Comparison of ENCODE assay signal across 23 cellular contexts in genomic region chr1:228772516-228773212, GRCh38. TPM values are rescaled to one million over a fixed set of nuclear protein-coding genes. Genes with fewer than 3 reads are reported as not detected.
DNase-seq lines count a peak whose midpoint lies in the region; ATAC-seq and TF ChIP-seq lines count a peak whose summit lies in the region.
"Had no signal": no experiment of that assay in that cellular context is flagged by ENCODE, and none has a peak within 500 bp of the region (broad histone marks: within the 10 kb centered on the region; RNA-seq: fewer than 3 reads in every experiment).

No MANE protein-coding gene starts in this region.

- H3K27me3 ChIP-seq in neuronal stem cell (ENCODE audit: control insufficient read depth in 3 of 3, insufficient read depth in 3 of 3, low read depth in 1 of 3, low read length in 3 of 3) (peaks cover 0 to 4% (median 0%) of the 10 kb centered on the region in 3 experiments), left ventricle myocardium inferior (ENCODE audit: low read depth) (peaks cover 53% of the 10 kb centered on the region)
- H3K27me3 ChIP-seq: MG63, SJCRH30 had no signal

- peak; percentile 91 for ATAC-seq in effector memory CD8-positive, alpha-beta T cell (replicated peaks)
- no peak for ATAC-seq in HG03469 (IDR thresholded peaks at IDR 0.05; ENCODE audit: unreplicated experiment)
- ATAC-seq: HepG2, Right ventricle myocardium inferior, SK-N-SH treated with all-trans-retinoic acid at 6 μM for 48 hours had no signal

- DNase-seq in NCI-H2227 (lab: John Stamatoyannopoulos, UW; ENCODE audit: unreplicated experiment) (peak; percentile 12), NCI-H2227 treated with DMSO at 0.1 percent for 48 hours (lab: John Stamatoyannopoulos, UW) (no peak), neuronal stem cell (ENCODE audit: low spot score) (no peak), hypothalamus (lab: John Stamatoyannopoulos, UW) (no peak), left ventricle myocardium inferior (no peak)
- DNase-seq in effector memory CD8-positive, alpha-beta T cell: no peak
- DNase-seq: Caco-2; CD4-positive, alpha-beta T cell; DMS 273 treated with DMSO at 0.1 percent for 48 hours; DND-41; KBM-7; MG63; NCI-H1105 treated with DMSO at 0.1 percent for 48 hours; NCI-H2029; NCI-H524; NCI-H748 treated with DMSO at 0.1 percent for 48 hours; PC-9; SJCRH30 had no signal

- no peak overlapping the region for H3K4me2 ChIP-seq in neuronal stem cell (ENCODE audit: insufficient read depth, low read length, poor library complexity, severe bottlenecking)
- H3K4me2 ChIP-seq: PC-9 had no signal

- POLR2A ChIA-PET in HEK293 (lab: Yijun Ruan, JAX): no interaction called here

- H2BK120ac ChIP-seq in neuronal stem cell (ENCODE audit: low read depth, low read length): no peak overlapping the region

- no peak overlapping the region for H2BK15ac ChIP-seq in neuronal stem cell (ENCODE audit: low read length)

- peak overlapping the region; percentile 84 for H3K18ac ChIP-seq in neuronal stem cell (ENCODE audit: low read length)

- H3K4me3 Mint-ChIP-seq in effector memory CD8-positive, alpha-beta T cell: peak overlapping the region; percentile 24 to 58
- H3K4me3 Mint-ChIP-seq: CD4-positive, alpha-beta T cell had no signal

- H3K27ac ChIP-seq in HEK293 (ENCODE audit: extremely low read depth, low read depth, low read length) (no peak overlapping the region), neuronal stem cell (replicated peaks; ENCODE audit: low read length) (no peak overlapping the region), left ventricle myocardium inferior (replicated peaks) (no peak overlapping the region)
- H3K27ac ChIP-seq: PC-9, SJCRH30 had no signal

- no peak overlapping the region for H3K4me3 ChIP-seq in HEK293 (ENCODE audit: low read depth, low read length)
- no peak overlapping the region for H3K4me3 ChIP-seq in neuronal stem cell (ENCODE audit: low read length in 2 of 2)
- no peak overlapping the region for H3K4me3 ChIP-seq in left ventricle myocardium inferior
- H3K4me3 ChIP-seq: MG63, PC-9, SJCRH30 had no signal

- no peak overlapping the region for H2BK12ac ChIP-seq in neuronal stem cell (ENCODE audit: low read length)

- peaks cover 0 to under 1% of the 10 kb centered on the region in 2 donors for H3K9me3 Mint-ChIP-seq in effector memory CD8-positive, alpha-beta T cell
- H3K9me3 Mint-ChIP-seq: CD4-positive, alpha-beta T cell had no signal

- peaks cover 7% of the 10 kb centered on the region for H3K36me3 Mint-ChIP-seq in effector memory CD8-positive, alpha-beta T cell (ENCODE audit: insufficient read depth)

- no peak overlapping the region for H4K91ac ChIP-seq in neuronal stem cell (ENCODE audit: low read depth, low read length, poor library complexity)

- no peak overlapping the region for H4K8ac ChIP-seq in neuronal stem cell (ENCODE audit: low read depth, low read length)

- H2AK5ac ChIP-seq in neuronal stem cell (ENCODE audit: low read depth, low read length): no peak overlapping the region

- H3K9me3 ChIP-seq in HEK293 (ENCODE audit: control insufficient read depth, insufficient read depth, low read depth, low read length) (no peaks in the 10 kb centered on the region), neuronal stem cell (replicated peaks in 1 of 2; ENCODE audit: control insufficient read depth in 2 of 2, insufficient read depth in 1 of 2, low read depth in 1 of 2, low read length in 2 of 2) (no peaks in the 10 kb centered on the region), left ventricle myocardium inferior (replicated peaks) (no peaks in the 10 kb centered on the region)
- H3K9me3 ChIP-seq: Caco-2, MG63, SJCRH30 had no signal

- H3K23ac ChIP-seq in neuronal stem cell (ENCODE audit: low read depth, low read length, poor library complexity): no peak overlapping the region

- peak overlapping the region; percentile 89 to 91 for H3K27ac Mint-ChIP-seq in effector memory CD8-positive, alpha-beta T cell
- H3K27ac Mint-ChIP-seq: CD4-positive, alpha-beta T cell had no signal

- H3K27me3 Mint-ChIP-seq in effector memory CD8-positive, alpha-beta T cell: no peaks in the 10 kb centered on the region
- H3K27me3 Mint-ChIP-seq: CD4-positive, alpha-beta T cell had no signal

- WGBS in neuronal stem cell (ENCODE audit: extremely low coverage in 2 of 2, insufficient read length in 2 of 2, insufficient replicate concordance in 1 of 2), 2 donors: 100% methylated on average over 1 of the region's 4 CpGs; no CpG with 5 or more reads in 1 of the 2 donors

- TF ChIP-seq CTCF in HEK293 (tag by site-specific recombination; IDR thresholded peaks at IDR 0.05) (no peak), left ventricle myocardium inferior (IDR thresholded peaks at IDR 0.05; ENCODE audit: borderline replicate concordance) (no peak)

- no peak overlapping the region for H3K14ac ChIP-seq in neuronal stem cell (ENCODE audit: low read length)

- H3K36me3 ChIP-seq in HEK293 (ENCODE audit: control insufficient read depth in 2 of 2, insufficient read depth in 1 of 2, low read length in 2 of 2): no peaks in the 10 kb centered on the region
- H3K36me3 ChIP-seq in neuronal stem cell (replicated peaks in 1 of 2; ENCODE audit: control insufficient read depth in 2 of 2, insufficient read depth in 2 of 2, low read length in 2 of 2): no peaks in the 10 kb centered on the region
- H3K36me3 ChIP-seq in left ventricle myocardium inferior: no peaks in the 10 kb centered on the region
- H3K36me3 ChIP-seq: MG63, SJCRH30 had no signal

- no peak overlapping the region for H3K9ac ChIP-seq in neuronal stem cell (ENCODE audit: low read depth, low read length, poor library complexity)

- H3K4me1 Mint-ChIP-seq in effector memory CD8-positive, alpha-beta T cell (ENCODE audit: low read depth in 2 of 2): peaks cover 21 to 29% of the 10 kb centered on the region in 2 donors

- peaks cover 28% of the 10 kb centered on the region for H3K4me1 ChIP-seq in HEK293 (ENCODE audit: control insufficient read depth, insufficient read depth, low read length)
- H3K4me1 ChIP-seq in neuronal stem cell (ENCODE audit: control insufficient read depth in 2 of 2, insufficient read depth in 1 of 2, low read depth in 1 of 2, low read length in 2 of 2): no peaks in the 10 kb centered on the region
- no peaks in the 10 kb centered on the region for H3K4me1 ChIP-seq in left ventricle myocardium inferior
- H3K4me1 ChIP-seq: Caco-2, SJCRH30 had no signal

- H2AFZ ChIP-seq in neuronal stem cell (ENCODE audit: low read length): no peak overlapping the region
- H2AFZ ChIP-seq: PC-9 had no signal

- CTCF ChIA-PET in HEK293 (lab: Yijun Ruan, JAX): no interaction called here

- no peak overlapping the region for H3K4ac ChIP-seq in neuronal stem cell (ENCODE audit: low read length)

- H3K79me1 ChIP-seq in neuronal stem cell (ENCODE audit: low read depth, low read length): no peaks in the 10 kb centered on the region

- intact Hi-C loops in left ventricle myocardium inferior (cut with micrococcal nuclease): no loop called here

- no peak overlapping the region for H2BK5ac ChIP-seq in neuronal stem cell (ENCODE audit: low read length)

TF ChIP-seq in HEK293, 187 proteins besides CTCF, POLR2A, EP300 and RAD21 (continues in another document):
- TF ChIP-seq ZSCAN4 (tag by site-specific recombination; IDR thresholded peaks at IDR 0.05): peak; percentile 61
- TF ChIP-seq ZNF692 (tag by site-specific recombination; IDR thresholded peaks at IDR 0.05): peak; percentile 52; the same call in 1 of the 2 replicates
- TF ChIP-seq TRIM28 (IDR thresholded peaks at IDR 0.05; ENCODE audit: borderline replicate concordance, low read length): no peak
- TF ChIP-seq ZNF398 (tag by site-specific recombination; IDR thresholded peaks at IDR 0.05): peak; percentile 52; the same call in 1 of the 2 replicates

RNA-seq across cellular contexts. Expression of gene RHOU, which starts 37.4 kb away (rescaled TPM):
- polyA plus RNA-seq in neuronal stem cell (2013, experiment 1 of 2): 32.0 TPM
- polyA plus RNA-seq in neuronal stem cell (2013, experiment 2 of 2): 32.1 TPM
- total RNA-seq in left ventricle myocardium inferior: 5.1 TPM
- total RNA-seq: PC-9 had no signal
